19 cellular contexts compared by ENCODE assay signal in genomic region chr16:55668337-55669281, GRCh38. TPM values are rescaled to one million over a fixed set of nuclear protein-coding genes. Genes with fewer than 3 reads are reported as not detected.
DNase-seq lines count a peak whose midpoint lies in the region; ATAC-seq, FAIRE-seq and TF ChIP-seq lines count a peak whose summit lies in the region.
"Had no signal": no experiment of that assay in that cellular context is flagged by ENCODE, and none has a peak within 500 bp of the region (broad histone marks: within the 10 kb centered on the region; RNA-seq: fewer than 3 reads in every experiment).

No MANE protein-coding gene starts in this region.

- ATAC-seq in HepG2 (no peak; the same call in 2 of the 3 replicates), right lobe of liver (no peak), HG03095 (IDR thresholded peaks at IDR 0.05; ENCODE audit: unreplicated experiment) (no peak), HG02798 (IDR thresholded peaks at IDR 0.05; ENCODE audit: poor library complexity, unreplicated experiment) (no peak), GM18873 (IDR thresholded peaks at IDR 0.05; ENCODE audit: low FRiP score, unreplicated experiment) (no peak)
- ATAC-seq: lower lobe of right lung had no signal

- in situ Hi-C loops in HepG2 (cut with HindIII; ENCODE audit: extremely low pct_ligation_motif_present, low pct_unique_long_range_greater_than_20kb) = no loop called here

- H3K9me3 ChIP-seq in HepG2 (ENCODE audit: low read length) (peaks cover 3% of the 10 kb centered on the region; the same call in 1 of the 2 replicates), right lobe of liver (no peaks in the 10 kb centered on the region), astrocyte (ENCODE audit: insufficient read depth, low read depth, low read length) (no peaks in the 10 kb centered on the region)
- H3K9me3 ChIP-seq: lower lobe of right lung, Peyer's patch, thyroid gland had no signal

- POLR2A ChIA-PET in HepG2 (lab: Yijun Ruan, JAX) = no interaction called here

- H3K79me2 ChIP-seq in HepG2 (ENCODE audit: insufficient read depth, low read length) = no peaks in the 10 kb centered on the region
- no peaks in the 10 kb centered on the region for H3K79me2 ChIP-seq in astrocyte (ENCODE audit: insufficient read depth, low read length)

- H3K36me3 Mint-ChIP-seq in astrocyte (ENCODE audit: low read depth, unreplicated experiment) = no peaks in the 10 kb centered on the region

- no peak for FAIRE-seq in HepG2 (lab: Jason Lieb, UNC)
- no peak for FAIRE-seq in astrocyte (lab: Jason Lieb, UNC)

- H3K27ac Mint-ChIP-seq in astrocyte (ENCODE audit: unreplicated experiment) = peak overlapping the region; percentile 12
- H3K27ac Mint-ChIP-seq: activated T-helper 1 cell treated with anti-CD3 and anti-CD28 coated beads, Interleukin-12 subunit alpha, Interleukin-12 subunit beta, Interleukin-2, Interleukin-4 antibody, amounts not matched to agents 30 ng/mL and 10 ng/mL and 1 ng/mL, durations not matched to agents 14 hours and 24 hours and 36 hours had no signal

- TF ChIP-seq POLR2A in HepG2 (IDR thresholded peaks at IDR 0.05; ENCODE audit: insufficient read depth in 1 of 2, low read depth in 2 of 2, low read length in 2 of 2) (no peak), right lobe of liver (IDR thresholded peaks at IDR 0.05) (no peak)

- no peak overlapping the region for H3K4me3 Mint-ChIP-seq in astrocyte (ENCODE audit: unreplicated experiment)
- H3K4me3 Mint-ChIP-seq: activated T-helper 1 cell treated with anti-CD3 and anti-CD28 coated beads, Interleukin-12 subunit alpha, Interleukin-12 subunit beta, Interleukin-2, Interleukin-4 antibody, amounts not matched to agents 30 ng/mL and 10 ng/mL and 1 ng/mL, durations not matched to agents 14 hours and 24 hours and 36 hours had no signal

- TF ChIP-seq CTCF in HepG2 (CRISPR knock-in tag; IDR thresholded peaks at IDR 0.05) = no peak
- TF ChIP-seq CTCF in right lobe of liver (IDR thresholded peaks at IDR 0.05) = no peak
- no peak for TF ChIP-seq CTCF in astrocyte (IDR thresholded peaks at IDR 0.05; ENCODE audit: insufficient read depth, low read depth, low read length)

- H3K27ac ChIP-seq in HepG2 (ENCODE audit: extremely low read length, insufficient read depth, low read length) = no peak overlapping the region
- no peak overlapping the region for H3K27ac ChIP-seq in right lobe of liver
- H3K27ac ChIP-seq in astrocyte (ENCODE audit: low read depth, low read length) = no peak overlapping the region
- H3K27ac ChIP-seq: lower lobe of right lung, Peyer's patch, thyroid gland had no signal

- H3K4me3 ChIP-seq in HepG2 (replicated peaks in 1 of 3; ENCODE audit: insufficient read depth in 1 of 3, low read depth in 2 of 3, low read length in 3 of 3) = no peak overlapping the region
- H3K4me3 ChIP-seq in right lobe of liver = no peak overlapping the region
- H3K4me3 ChIP-seq in astrocyte (ENCODE audit: insufficient read depth, low read depth, low read length) = no peak overlapping the region
- H3K4me3 ChIP-seq: lower lobe of right lung, Peyer's patch, thyroid gland had no signal

- H2AFZ ChIP-seq in HepG2 (ENCODE audit: low read length) = no peak overlapping the region
- no peak overlapping the region for H2AFZ ChIP-seq in astrocyte (ENCODE audit: low read depth, low read length)

- CTCF ChIA-PET in HepG2 (lab: Yijun Ruan, JAX; ENCODE audit: low intra/inter-chr PET ratio, low total read pairs) = no interaction called here

- H4K20me1 ChIP-seq in HepG2 (ENCODE audit: insufficient read depth, low read length) (no peaks in the 10 kb centered on the region), astrocyte (ENCODE audit: insufficient read depth, low read length) (no peaks in the 10 kb centered on the region)

- peaks cover 33% of the 10 kb centered on the region for H3K27me3 Mint-ChIP-seq in astrocyte (ENCODE audit: low read depth, unreplicated experiment)

- BruUV-seq in HepG2 (replicated peaks; lab: Mats Ljungman, UMichigan) = no TSS peak

- 44% methylated on average over 8 of the region's 9 CpGs for WGBS in HepG2 (ENCODE audit: low lambda C conversion rate)
- 50% methylated on average over 4 of the region's 9 CpGs for WGBS in right lobe of liver (ENCODE audit: insufficient coverage, low coverage, low lambda C conversion rate, missing lambda C conversion rate)

- H3K27me3 ChIP-seq in HepG2 (ENCODE audit: control insufficient read depth in 1 of 2, insufficient read depth in 2 of 2, low read length in 2 of 2) = no peaks in the 10 kb centered on the region
- no peaks in the 10 kb centered on the region for H3K27me3 ChIP-seq in right lobe of liver
- no peaks in the 10 kb centered on the region for H3K27me3 ChIP-seq in astrocyte (ENCODE audit: insufficient read depth, low read length)
- H3K27me3 ChIP-seq: Peyer's patch, thyroid gland had no signal

- H3K4me1 ChIP-seq in HepG2 (ENCODE audit: insufficient read depth, low read length) (peaks cover 44% of the 10 kb centered on the region), right lobe of liver (no peaks in the 10 kb centered on the region), astrocyte (ENCODE audit: insufficient read depth, low read length) (no peaks in the 10 kb centered on the region)
- H3K4me1 ChIP-seq: lower lobe of right lung, Peyer's patch, thyroid gland had no signal

- H3K4me2 ChIP-seq in HepG2 (ENCODE audit: low read depth, low read length) (peak overlapping the region; percentile 4; the same call in 1 of the 2 replicates), astrocyte (ENCODE audit: low read length) (no peak overlapping the region)

- TF ChIP-seq EP300 in HepG2 (IDR thresholded peaks at IDR 0.05; ENCODE audit: low read depth in 2 of 2, low read length in 2 of 2) (no peak), HepG2 (CRISPR knock-in tag; IDR thresholded peaks at IDR 0.05; ENCODE audit: borderline replicate concordance) (no peak)

- H3K9ac ChIP-seq in HepG2 (ENCODE audit: insufficient read depth, low read depth, low read length) (no peak overlapping the region), astrocyte (ENCODE audit: low read length) (no peak overlapping the region)

- H3K36me3 ChIP-seq in HepG2 (replicated peaks in 1 of 2; ENCODE audit: control insufficient read depth in 1 of 2, insufficient read depth in 2 of 2, low read length in 2 of 2) = no peaks in the 10 kb centered on the region
- no peaks in the 10 kb centered on the region for H3K36me3 ChIP-seq in right lobe of liver
- no peaks in the 10 kb centered on the region for H3K36me3 ChIP-seq in astrocyte (ENCODE audit: insufficient read depth, low read length)
- H3K36me3 ChIP-seq: lower lobe of right lung, Peyer's patch, thyroid gland had no signal

- intact Hi-C loops in HepG2 (cut with micrococcal nuclease; ENCODE audit: unreplicated experiment) = loop anchor here (1.0 kb wide), 1 partner anchor 32 kb away; no protein-coding TSS in a partner anchor
- intact Hi-C loops in right lobe of liver (cut with DNase I) = no loop called here

- TF ChIP-seq RAD21 in HepG2 (CRISPR knock-in tag; IDR thresholded peaks at IDR 0.05) = no peak

- peak; percentile 33 for DNase-seq in HepG2 (ENCODE audit: low spot score)
- no peak for DNase-seq in right lobe of liver
- DNase-seq in astrocyte (ENCODE audit: low read depth) = peak; percentile 10
- DNase-seq in iPS-NIHi11 (ENCODE audit: low spot score) = peak; percentile 48
- DNase-seq in cerebellar nuclear complex (lab: John Stamatoyannopoulos, UW) = no peak
- DNase-seq: effector memory CD4-positive, alpha-beta T cell; lower lobe of right lung; NCI-H1436; occipital lobe; Peyer's patch; stimulated activated CD4-positive, alpha-beta T cell treated with anti-CD3 and anti-CD28 coated beads, Interleukin-15, amount 100 ng/mL, for 24 hours; thyroid gland had no signal

- H3K9me3 Mint-ChIP-seq in astrocyte (ENCODE audit: unreplicated experiment) = peaks cover 2% of the 10 kb centered on the region
- H3K9me3 Mint-ChIP-seq: activated T-helper 1 cell treated with anti-CD3 and anti-CD28 coated beads, Interleukin-12 subunit alpha, Interleukin-12 subunit beta, Interleukin-2, Interleukin-4 antibody, amounts not matched to agents 30 ng/mL and 10 ng/mL and 1 ng/mL, durations not matched to agents 14 hours and 24 hours and 36 hours had no signal

- H3K4me1 Mint-ChIP-seq in astrocyte (ENCODE audit: low read depth, unreplicated experiment) = peaks cover 16% of the 10 kb centered on the region

TF ChIP-seq in HepG2, 621 proteins besides CTCF, POLR2A, EP300 and RAD21 (continues in another document):
- TF ChIP-seq FOSL2 (CRISPR knock-in tag; IDR thresholded peaks at IDR 0.05) (peak; percentile 15; the same call in 1 of the 2 replicates), SAP130 (CRISPR knock-in tag; IDR thresholded peaks at IDR 0.05; ENCODE audit: low read depth) (0 out of 2 replicates have a peak, but pooled peaks have one; percentile 18), TGIF2 (CRISPR knock-in tag; IDR thresholded peaks at IDR 0.05) (no peak), SOX5 (CRISPR knock-in tag; IDR thresholded peaks at IDR 0.05; ENCODE audit: borderline replicate concordance) (peak; percentile 35; the same call in 1 of the 2 replicates), ZNF891 (CRISPR knock-in tag; IDR thresholded peaks at IDR 0.05) (no peak)

RNA-seq across cellular contexts. Expression of gene SLC6A2, which starts 12.8 kb away (rescaled TPM):
- 0.65 and 0.66 TPM in 2 replicates for total RNA-seq in HepG2 (2016; rRNA removed; fragmentation: Illumina TruSeq; extraction: Trizol)
- 0.18 and 0.20 TPM in 2 replicates for total RNA-seq in HepG2 (2016; cell fraction: cytosol; rRNA removed; fragmentation: Illumina TruSeq; extraction: Trizol; ENCODE audit: low read depth)
- total RNA-seq in HepG2 (2016; cell fraction: insoluble cytoplasmic fraction; rRNA removed; fragmentation: Illumina TruSeq; extraction: Trizol) = 0.34 and 1.00 TPM in 2 replicates
- 0.19 and 0.59 TPM in 2 replicates for total RNA-seq in HepG2 (2016; cell fraction: membrane; rRNA removed; fragmentation: Illumina TruSeq; extraction: Trizol)
- total RNA-seq in HepG2 (2016; cell fraction: nucleus; rRNA removed; fragmentation: Illumina TruSeq; extraction: Trizol) = 1.0 and 2.1 TPM in 2 replicates
- 0.37 and 0.62 TPM in 2 replicates for polyA plus RNA-seq in HepG2 (2011; rRNA removed)
- 0.21 and 0.26 TPM in 2 replicates for polyA plus RNA-seq in HepG2 (2011; cell fraction: cytosol; rRNA removed)
- 2.4 and 2.6 TPM in 2 replicates for polyA plus RNA-seq in HepG2 (2011; cell fraction: nucleus; rRNA removed)
- polyA plus RNA-seq in HepG2 (2012) = 0.21 and 0.43 TPM in 2 replicates
- polyA plus RNA-seq in HepG2 (2016; cell fraction: cytosol; fragmentation: Illumina TruSeq; extraction: Trizol; ENCODE audit: low read depth) = 0.05 and 0.15 TPM in 2 replicates
- 0.37 and 0.40 TPM in 2 replicates for polyA plus RNA-seq in HepG2 (2016; cell fraction: insoluble cytoplasmic fraction; fragmentation: Illumina TruSeq; extraction: Trizol; ENCODE audit: low read depth)
- 0.27 and 0.29 TPM in 2 replicates for polyA plus RNA-seq in HepG2 (2016; cell fraction: membrane; fragmentation: Illumina TruSeq; extraction: Trizol; ENCODE audit: low read depth)
- 1.8 and 2.2 TPM in 2 replicates for polyA plus RNA-seq in HepG2 (2016; cell fraction: nucleus; fragmentation: Illumina TruSeq; extraction: Trizol; ENCODE audit: insufficient read depth, low read depth)
- 0.64 TPM in 1 of 2 replicates, not detected in the other for polyA minus RNA-seq in HepG2 (2011; rRNA and poly(A)+ RNA removed; ENCODE audit: low replicate concordance)
- polyA minus RNA-seq in HepG2 (2011; cell fraction: cytosol; rRNA and poly(A)+ RNA removed) = 0.18 TPM in 1 of 2 replicates, not detected in the other
- polyA minus RNA-seq in HepG2 (2011; cell fraction: nucleus; rRNA and poly(A)+ RNA removed) = 0.26 and 0.62 TPM in 2 replicates
- 1 to 10 TPM in 1 of 6 experiments, under 1 TPM in 2, not detected in 3; 0.37 to 2.9 (median 0.37) TPM for total RNA-seq in right lobe of liver
- total RNA-seq in astrocyte = not detected in 2 replicates
- total RNA-seq: A673; activated T-helper 1 cell treated with anti-CD3 and anti-CD28 coated beads, Interleukin-12 subunit alpha, Interleukin-12 subunit beta, Interleukin-2, Interleukin-4 antibody, amounts not matched to agents 30 ng/mL and 10 ng/mL and 1 ng/mL, durations not matched to agents 14 hours and 24 hours and 36 hours; lower lobe of right lung; NCI-H460; occipital lobe; Peyer's patch; T-helper 2 cell treated with Interferon-gamma antibody and Interleukin-4, amounts not matched to agents 100 ng/mL and 5 ng/mL, for 36 hours; thyroid gland had no signal

Comparison
In these comparisons a context has a peak if more than half of its experiments do, and no peak if none do; other contexts are left out.
1. DNase-seq: peak in HepG2 (single experiment), astrocyte (single experiment) and iPS-NIHi11 (single experiment); none in right lobe of liver (0 of 3) and cerebellar nuclear complex (0 of 2).